In the genomic region with DNA sequence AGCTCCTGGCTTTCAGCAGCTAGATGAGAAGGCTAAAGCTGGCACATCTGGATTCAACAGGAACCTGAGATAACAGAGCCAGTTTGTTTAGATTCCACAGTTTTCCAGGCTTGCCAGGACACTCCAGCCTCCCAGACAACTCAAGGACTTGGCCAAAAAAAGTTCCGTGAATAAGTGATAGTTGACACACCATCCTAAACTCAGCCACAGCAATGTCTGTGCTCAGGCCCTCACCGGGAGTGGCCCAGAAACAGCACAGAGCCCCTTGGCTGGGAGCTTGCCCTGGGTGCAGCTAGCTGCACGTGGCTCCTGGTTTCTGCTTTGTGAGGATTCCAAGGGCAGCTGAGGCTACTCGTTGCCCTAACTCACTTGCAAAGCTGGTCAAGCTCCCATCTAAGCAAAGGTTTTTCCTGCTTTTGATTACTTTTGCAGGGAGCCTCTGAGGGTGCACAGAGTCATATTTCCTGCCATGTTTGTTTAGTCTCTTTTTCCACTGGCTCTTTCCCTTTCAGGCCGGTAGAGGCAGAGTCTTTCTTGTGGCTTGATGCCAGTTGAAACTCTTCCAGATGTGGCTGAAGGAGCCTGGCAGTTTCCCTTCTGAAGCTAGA, we compare ENCODE assay signal across 8 cellular contexts.
DNase-seq lines count a peak whose midpoint lies in the region; ATAC-seq lines count a peak whose summit lies in the region.

No MANE protein-coding gene starts in this region.

- CTCF ChIA-PET in activated CD8-positive, alpha-beta memory T cell treated with anti-CD3 and anti-CD28 coated beads, Interleukin-2, amount 10 ng/mL, durations not matched to agents 7 days and 5 days (lab: Charles Lee): no interaction called here

- peaks cover 9% of the 10 kb centered on the region for H3K27me3 Mint-ChIP-seq in activated CD8-positive, alpha-beta memory T cell treated with anti-CD3 and anti-CD28 coated beads, Interleukin-2, amount 10 ng/mL, durations not matched to agents 7 days and 5 days

- no peak overlapping the region for H2AFZ ChIP-seq in trophoblast cell (ENCODE audit: insufficient read depth, low read length, poor library complexity)

- H3K79me2 ChIP-seq in trophoblast cell (ENCODE audit: control insufficient read depth, insufficient read depth, low read length, poor library complexity): no peaks in the 10 kb centered on the region

- H2BK12ac ChIP-seq in trophoblast cell (ENCODE audit: low read length): no peak overlapping the region

- H3K14ac ChIP-seq in trophoblast cell (ENCODE audit: low read length): peak overlapping the region; percentile 12

- no peak overlapping the region for H2BK120ac ChIP-seq in trophoblast cell (ENCODE audit: insufficient read depth, low read length, poor library complexity)

- H3K36me3 ChIP-seq in trophoblast cell (ENCODE audit: control insufficient read depth in 1 of 2, insufficient read depth in 2 of 2, low read length in 2 of 2): no peaks in the 10 kb centered on the region

- H2BK5ac ChIP-seq in trophoblast cell (ENCODE audit: low read depth, low read length, poor library complexity): no peak overlapping the region

- H3K27ac ChIP-seq in trophoblast cell (ENCODE audit: low read depth, low read length): no peak overlapping the region

- no peak overlapping the region for H3K27ac Mint-ChIP-seq in activated CD8-positive, alpha-beta memory T cell treated with anti-CD3 and anti-CD28 coated beads, Interleukin-2, amount 10 ng/mL, durations not matched to agents 7 days and 5 days

- no peak overlapping the region for H2AK5ac ChIP-seq in trophoblast cell (ENCODE audit: low read length)

- no peak overlapping the region for H4K8ac ChIP-seq in trophoblast cell (ENCODE audit: low read depth, low read length)

- no peaks in the 10 kb centered on the region for H3K27me3 ChIP-seq in trophoblast cell (ENCODE audit: insufficient read depth, low read length)

- peak; percentile 46 for DNase-seq in DMS 273 treated with DMSO at 0.1 percent for 48 hours (lab: John Stamatoyannopoulos, UW)
- peak; percentile 26 for DNase-seq in NCI-H460 (ENCODE audit: extremely low read depth, low read depth)
- DNase-seq in fibroblast of gingiva (ENCODE audit: low read depth): peak; percentile 73
- DNase-seq in trophoblast cell: peak in 1 of 2 donors; percentile 40
- DNase-seq in stimulated activated naive CD4-positive, alpha-beta T cell treated with Interleukin-2 at 50 U/mL for 16 hours (lab: John Stamatoyannopoulos, UW): no peak
- no peak for DNase-seq in activated CD8-positive, alpha-beta memory T cell treated with anti-CD3 and anti-CD28 coated beads, Interleukin-2, amount 10 ng/mL, durations not matched to agents 7 days and 5 days

- H3K4me1 ChIP-seq in trophoblast cell (ENCODE audit: control insufficient read depth in 1 of 2, insufficient read depth in 2 of 2, low read length in 2 of 2): peaks cover 20 to 21% of the 10 kb centered on the region in 2 experiments

- H3K9me3 Mint-ChIP-seq in activated CD8-positive, alpha-beta memory T cell treated with anti-CD3 and anti-CD28 coated beads, Interleukin-2, amount 10 ng/mL, durations not matched to agents 7 days and 5 days (ENCODE audit: low read depth): no peaks in the 10 kb centered on the region

- no peak overlapping the region for H3K4me3 Mint-ChIP-seq in activated CD8-positive, alpha-beta memory T cell treated with anti-CD3 and anti-CD28 coated beads, Interleukin-2, amount 10 ng/mL, durations not matched to agents 7 days and 5 days

- no peaks in the 10 kb centered on the region for H3K36me3 Mint-ChIP-seq in activated CD8-positive, alpha-beta memory T cell treated with anti-CD3 and anti-CD28 coated beads, Interleukin-2, amount 10 ng/mL, durations not matched to agents 7 days and 5 days

- H3K23ac ChIP-seq in trophoblast cell (ENCODE audit: low read length): no peak overlapping the region

- no peak overlapping the region for H4K12ac ChIP-seq in trophoblast cell (ENCODE audit: low read depth, low read length)

- peaks cover 14% of the 10 kb centered on the region for H3K79me1 ChIP-seq in trophoblast cell (ENCODE audit: low read length)

- no peak overlapping the region for H3K18ac ChIP-seq in trophoblast cell (ENCODE audit: low read length)

- no peak overlapping the region for H3K9ac ChIP-seq in trophoblast cell (ENCODE audit: low read length)

- no peak overlapping the region for H3K4me2 ChIP-seq in trophoblast cell (ENCODE audit: low read length)

- H3K4ac ChIP-seq in trophoblast cell (ENCODE audit: low read depth, low read length): no peak overlapping the region

- ATAC-seq in HG03378 (IDR thresholded peaks at IDR 0.05; ENCODE audit: unreplicated experiment) (no peak), GM21528 (IDR thresholded peaks at IDR 0.05; ENCODE audit: low FRiP score, unreplicated experiment) (no peak)
- no peak for ATAC-seq in activated CD8-positive, alpha-beta memory T cell treated with anti-CD3 and anti-CD28 coated beads, Interleukin-2, amount 10 ng/mL, durations not matched to agents 7 days and 5 days

- no peaks in the 10 kb centered on the region for H3K9me3 ChIP-seq in trophoblast cell (ENCODE audit: insufficient read depth, low read depth, low read length)

- WGBS in trophoblast cell (ENCODE audit: extremely low coverage, insufficient coverage, insufficient read length): no CpG with 5 or more reads among the region's 5 CpGs

- no peak overlapping the region for H3K4me3 ChIP-seq in trophoblast cell (ENCODE audit: low read depth, low read length)

- no peak overlapping the region for H4K91ac ChIP-seq in trophoblast cell (ENCODE audit: low read depth, low read length)

- no peaks in the 10 kb centered on the region for H3K4me1 Mint-ChIP-seq in activated CD8-positive, alpha-beta memory T cell treated with anti-CD3 and anti-CD28 coated beads, Interleukin-2, amount 10 ng/mL, durations not matched to agents 7 days and 5 days

Comparison
In these comparisons a context has a peak if more than half of its experiments do, and no peak if none do; other contexts are left out.
1. DNase-seq: peak in DMS 273 treated with DMSO at 0.1 percent for 48 hours (single experiment), NCI-H460 (single experiment) and fibroblast of gingiva (single experiment); none in stimulated activated naive CD4-positive, alpha-beta T cell treated with Interleukin-2 at 50 U/mL for 16 hours (single experiment) and activated CD8-positive, alpha-beta memory T cell treated with anti-CD3 and anti-CD28 coated beads, Interleukin-2, amount 10 ng/mL, durations not matched to agents 7 days and 5 days (single experiment).